In genomic region chr9:133383438-133383837, GRCh38 we compare ENCODE assay signal across 16 cellular contexts. TPM values are rescaled to one million over a fixed set of nuclear protein-coding genes. Genes with fewer than 3 reads are reported as not detected.
DNase-seq lines count a peak whose midpoint lies in the region; ATAC-seq, FAIRE-seq and TF ChIP-seq lines count a peak whose summit lies in the region.
"Had no signal": no experiment of that assay in that cellular context is flagged by ENCODE, and none has a peak within 500 bp of the region (broad histone marks: within the 10 kb centered on the region; RNA-seq: fewer than 3 reads in every experiment).

No MANE protein-coding gene starts in this region.

- no peaks in the 10 kb centered on the region for H3K79me2 ChIP-seq in K562 (ENCODE audit: control insufficient read depth, insufficient read depth, low read length)

- TF ChIP-seq CTCF in HEK293 (tag by site-specific recombination; IDR thresholded peaks at IDR 0.05): no peak
- TF ChIP-seq CTCF in K562 (IDR thresholded peaks at IDR 0.05 in 2 of 3, conservative IDR thresholded peaks at IDR 0.05 in 1 of 3; ENCODE audit: insufficient read depth in 2 of 3, low read depth in 1 of 3, low read length in 3 of 3): no peak

- no peak for TF ChIP-seq EP300 in K562 (IDR thresholded peaks at IDR 0.05; ENCODE audit: low read length)

- intact Hi-C loops in K562 (cut with micrococcal nuclease): no loop called here

- H3K9ac ChIP-seq in K562 (ENCODE audit: insufficient read depth in 1 of 2, low read depth in 2 of 2, low read length in 2 of 2): no peak overlapping the region
- H3K9ac ChIP-seq: BLaER1 had no signal

- POLR2A ChIA-PET in HEK293 (lab: Yijun Ruan, JAX) (interaction anchor here (1.0 kb wide), 1 partner anchor 76 kb away, joined by 3 read pairs; the partner anchor contains the start of gene CACFD1), K562 (lab: Yijun Ruan, JAX) (interaction anchor here (0.6 to 1.7 kb wide), 3 partner anchors 12 to 360 kb away, joined by 3 to 4 read pairs (median 3); no protein-coding TSS in a partner anchor)

- no peak for TF ChIP-seq POLR2A in K562 (conservative IDR thresholded peaks at IDR 0.05)

- in situ Hi-C loops in K562 (cut with MboI): no loop called here

- no peak for DNase-seq in K562 (ENCODE audit: extremely low read depth in 1 of 4, low spot score in 3 of 4)
- no peak for DNase-seq in kidney tubule cell (ENCODE audit: low spot score)
- DNase-seq in globus pallidus (ENCODE audit: low spot score): no peak
- DNase-seq: 8988T, DMS153, DMS79, GDM1, H9, KBM-7 had no signal

- H3K4me1 ChIP-seq in HEK293 (ENCODE audit: control insufficient read depth, insufficient read depth, low read length): peaks cover under 1% of the 10 kb centered on the region
- peaks cover 3 to 16% of the 10 kb centered on the region in 2 experiments; a peak in 3 of 5 replicates for H3K4me1 ChIP-seq in K562 (replicated peaks in 1 of 2; ENCODE audit: control insufficient read depth in 2 of 2, insufficient read depth in 2 of 2, low read length in 2 of 2)
- H3K4me1 ChIP-seq: BLaER1 had no signal

- WGBS in K562 (ENCODE audit: insufficient coverage, low coverage, missing lambda C conversion rate): 0% methylated on average over 3 of the region's 3 CpGs

- H2AFZ ChIP-seq in K562 (ENCODE audit: low read depth, low read length): no peak overlapping the region
- H2AFZ ChIP-seq: GM23338 had no signal

- BruUV-seq in K562 (replicated peaks; lab: Mats Ljungman, UMichigan): no TSS peak

- H3K27ac ChIP-seq in HEK293 (ENCODE audit: extremely low read depth, low read depth, low read length) (no peak overlapping the region), K562 (ENCODE audit: extremely low read depth, low read depth, low read length) (no peak overlapping the region)
- H3K27ac ChIP-seq: BLaER1 had no signal

- H4K20me1 ChIP-seq in K562 (replicated peaks; ENCODE audit: control insufficient read depth, insufficient read depth, low read length): no peaks in the 10 kb centered on the region; the same call in 1 of the 2 replicates
- H4K20me1 ChIP-seq: BLaER1 had no signal

- no peak for FAIRE-seq in K562 (lab: Jason Lieb, UNC)
- FAIRE-seq: GM12892, GM18507 had no signal

- CTCF ChIA-PET in HEK293 (lab: Yijun Ruan, JAX): interaction anchor here (0.7 kb wide), 1 partner anchor 106 kb away, joined by 3 read pairs; no protein-coding TSS in a partner anchor
- CTCF ChIA-PET in K562 (lab: Yijun Ruan, JAX; ENCODE audit: low intra/inter-chr PET ratio): no interaction called here

- H3K36me3 ChIP-seq in HEK293 (ENCODE audit: control insufficient read depth in 2 of 2, insufficient read depth in 1 of 2, low read length in 2 of 2): no peaks in the 10 kb centered on the region
- H3K36me3 ChIP-seq in K562 (ENCODE audit: control insufficient read depth, insufficient read depth, low read length): no peaks in the 10 kb centered on the region
- H3K36me3 ChIP-seq: BLaER1 had no signal

- TF ChIP-seq RAD21 in K562 (CRISPR knock-in tag; conservative IDR thresholded peaks at IDR 0.05 in 1 of 2, IDR thresholded peaks at IDR 0.05 in 1 of 2): no peak

- H3K4me3 ChIP-seq in HEK293 (ENCODE audit: low read depth, low read length) (no peak overlapping the region), K562 (no peak overlapping the region)
- H3K4me3 ChIP-seq: BLaER1, GM23338 had no signal

- H3K27me3 ChIP-seq in K562 (ENCODE audit: control insufficient read depth in 2 of 2, insufficient read depth in 2 of 2, low read length in 2 of 2): peaks cover 9 to 31% of the 10 kb centered on the region in 2 experiments; a peak in 4 of 5 replicates
- H3K27me3 ChIP-seq: BLaER1 had no signal

- no peaks in the 10 kb centered on the region for H3K9me1 ChIP-seq in K562 (ENCODE audit: control insufficient read depth, insufficient read depth, low read length)

- H3K9me3 ChIP-seq in HEK293 (ENCODE audit: control insufficient read depth, insufficient read depth, low read depth, low read length): no peaks in the 10 kb centered on the region
- H3K9me3 ChIP-seq in K562 (replicated peaks; ENCODE audit: control insufficient read depth, insufficient read depth, low read depth, low read length): peaks cover 5% of the 10 kb centered on the region

- H3K4me2 ChIP-seq in K562 (ENCODE audit: insufficient read depth, low read length): no peak overlapping the region
- H3K4me2 ChIP-seq: BLaER1, GM23338 had no signal

- ATAC-seq in K562: no peak
- ATAC-seq: GM23338 had no signal

RNA-seq across cellular contexts. Expression of gene STKLD1, which starts 7.3 kb away (rescaled TPM):
- 1.6 and 2.8 TPM in 2 replicates for total RNA-seq in K562 (2011; cell fraction: chromatin; rRNA removed; ENCODE audit: low replicate concordance)
- total RNA-seq in K562 (2011; cell fraction: nucleolus; rRNA removed): 0.50 and 0.92 TPM in 2 replicates
- total RNA-seq in K562 (2011; cell fraction: nucleoplasm; rRNA removed): 0.69 and 1.3 TPM in 2 replicates
- total RNA-seq in K562 (2014; rRNA removed) (0.53 TPM in 1 of 2 replicates, not detected in the other), K562 (2014; rRNA removed; fragmentation: Illumina TruSeq; extraction: Trizol) (0.19 and 0.36 TPM in 2 replicates), K562 (2015; rRNA removed; fragmentation: Illumina TruSeq; extraction: Trizol) (0.26 and 0.65 TPM in 2 replicates), K562 (2021) (0.20 and 0.33 TPM in 2 replicates)
- polyA plus RNA-seq in K562 (2011; rRNA removed) (0.60 and 1.2 TPM in 2 replicates), K562 (2014; fragmentation: Illumina TruSeq; extraction: Trizol) (0.25 and 1.0 TPM in 2 replicates), K562 (2014; fragmentation: Nextera tagmentation; extraction: Ambion mirVana) (under 1 TPM in 1 of 2 experiments, not detected in 1; 0.10 TPM), K562 (2014; rRNA removed) (0.13 and 0.61 TPM in 2 replicates)
- 0.60 and 0.85 TPM in 2 replicates for polyA plus RNA-seq in K562 (2011; cell fraction: cytosol; rRNA removed)
- polyA plus RNA-seq in K562 (2011; cell fraction: nucleus; rRNA removed): 0.60 and 0.86 TPM in 2 replicates
- 0.82 and 1.7 TPM in 2 replicates for polyA plus RNA-seq in K562 (2012)
- 0.39 and 0.81 TPM in 2 replicates for polyA minus RNA-seq in K562 (2011; rRNA and poly(A)+ RNA removed)
- 0.86 TPM in 1 of 2 replicates, not detected in the other for polyA minus RNA-seq in K562 (2011; cell fraction: cytosol; rRNA and poly(A)+ RNA removed)
- polyA minus RNA-seq in K562 (2011; cell fraction: nucleus; rRNA and poly(A)+ RNA removed): 0.27 and 0.44 TPM in 2 replicates
- total RNA-seq: GM23338, HT-29 had no signal
- polyA plus RNA-seq: CD14-positive monocyte had no signal

RNA-seq across cellular contexts. Expression of gene SURF4, which starts 7.6 kb away (rescaled TPM):
- total RNA-seq in K562 (2011; cell fraction: chromatin; rRNA removed; ENCODE audit: low replicate concordance): 165 and 371 TPM in 2 replicates
- total RNA-seq in K562 (2011; cell fraction: nucleolus; rRNA removed): 360 and 416 TPM in 2 replicates
- 387 and 460 TPM in 2 replicates for total RNA-seq in K562 (2011; cell fraction: nucleoplasm; rRNA removed)
- total RNA-seq in K562 (2014; rRNA removed): 158 and 200 TPM in 2 replicates
- total RNA-seq in K562 (2014; rRNA removed; fragmentation: Illumina TruSeq; extraction: Trizol): 110 and 137 TPM in 2 replicates
- total RNA-seq in K562 (2015; rRNA removed; fragmentation: Illumina TruSeq; extraction: Trizol): 128 and 130 TPM in 2 replicates
- total RNA-seq in K562 (2021): 175 and 181 TPM in 2 replicates
- polyA plus RNA-seq in K562 (2011; rRNA removed): 174 and 176 TPM in 2 replicates
- polyA plus RNA-seq in K562 (2011; cell fraction: cytosol; rRNA removed): 241 and 245 TPM in 2 replicates
- polyA plus RNA-seq in K562 (2011; cell fraction: nucleus; rRNA removed): 131 and 161 TPM in 2 replicates
- 137 and 203 TPM in 2 replicates for polyA plus RNA-seq in K562 (2012)
- 144 and 148 TPM in 2 replicates for polyA plus RNA-seq in K562 (2014; fragmentation: Illumina TruSeq; extraction: Trizol)
- polyA plus RNA-seq in K562 (2014; fragmentation: Nextera tagmentation; extraction: Ambion mirVana): 10 to 100 TPM in 1 of 2 experiments, 1 to 10 TPM in 1; 8.4 to 13.5 TPM
- 116 and 147 TPM in 2 replicates for polyA plus RNA-seq in K562 (2014; rRNA removed)
- polyA minus RNA-seq in K562 (2011; rRNA and poly(A)+ RNA removed): 117 and 140 TPM in 2 replicates
- 116 and 143 TPM in 2 replicates for polyA minus RNA-seq in K562 (2011; cell fraction: cytosol; rRNA and poly(A)+ RNA removed)
- 25.7 and 40.3 TPM in 2 replicates for polyA minus RNA-seq in K562 (2011; cell fraction: nucleus; rRNA and poly(A)+ RNA removed)

RNA-seq across cellular contexts. Expression of gene SURF2, which starts 27.1 kb away (rescaled TPM):
- total RNA-seq in K562 (2011; cell fraction: chromatin; rRNA removed; ENCODE audit: low replicate concordance): 2.1 and 4.8 TPM in 2 replicates
- total RNA-seq in K562 (2011; cell fraction: nucleolus; rRNA removed): 5.7 and 6.1 TPM in 2 replicates
- total RNA-seq in K562 (2011; cell fraction: nucleoplasm; rRNA removed): 3.4 and 7.6 TPM in 2 replicates
- 82.5 and 83.0 TPM in 2 replicates for total RNA-seq in K562 (2014; rRNA removed)
- 18.6 and 19.8 TPM in 2 replicates for total RNA-seq in K562 (2014; rRNA removed; fragmentation: Illumina TruSeq; extraction: Trizol)
- total RNA-seq in K562 (2015; rRNA removed; fragmentation: Illumina TruSeq; extraction: Trizol): 37.0 and 37.3 TPM in 2 replicates
- total RNA-seq in K562 (2021): 38.3 and 43.3 TPM in 2 replicates
- polyA plus RNA-seq in K562 (2011; rRNA removed): 7.3 and 9.7 TPM in 2 replicates
- polyA plus RNA-seq in K562 (2011; cell fraction: cytosol; rRNA removed): 11.8 and 44.2 TPM in 2 replicates
- 6.8 and 14.0 TPM in 2 replicates for polyA plus RNA-seq in K562 (2011; cell fraction: nucleus; rRNA removed)
- 30.9 and 47.7 TPM in 2 replicates for polyA plus RNA-seq in K562 (2012)
- 21.3 and 32.2 TPM in 2 replicates for polyA plus RNA-seq in K562 (2014; fragmentation: Illumina TruSeq; extraction: Trizol)
- 10 to 100 TPM in 1 of 2 experiments, 1 to 10 TPM in 1; 5.5 to 10.2 TPM for polyA plus RNA-seq in K562 (2014; fragmentation: Nextera tagmentation; extraction: Ambion mirVana)
- 52.4 and 58.9 TPM in 2 replicates for polyA plus RNA-seq in K562 (2014; rRNA removed)
- polyA minus RNA-seq in K562 (2011; rRNA and poly(A)+ RNA removed): 7.6 TPM in 2 replicates
- 10.3 and 16.3 TPM in 2 replicates for polyA minus RNA-seq in K562 (2011; cell fraction: cytosol; rRNA and poly(A)+ RNA removed)
- polyA minus RNA-seq in K562 (2011; cell fraction: nucleus; rRNA and poly(A)+ RNA removed): 4.1 and 4.2 TPM in 2 replicates

RNA-seq across cellular contexts. Expression of gene SURF1, which starts 27.2 kb away (rescaled TPM):
- 14.8 and 38.0 TPM in 2 replicates for total RNA-seq in K562 (2011; cell fraction: chromatin; rRNA removed; ENCODE audit: low replicate concordance)
- total RNA-seq in K562 (2011; cell fraction: nucleolus; rRNA removed): 35.1 and 38.5 TPM in 2 replicates
- total RNA-seq in K562 (2011; cell fraction: nucleoplasm; rRNA removed): 27.0 and 30.6 TPM in 2 replicates
- total RNA-seq in K562 (2014; rRNA removed): 17.9 and 20.8 TPM in 2 replicates
- 20.9 and 21.2 TPM in 2 replicates for total RNA-seq in K562 (2014; rRNA removed; fragmentation: Illumina TruSeq; extraction: Trizol)
- total RNA-seq in K562 (2015; rRNA removed; fragmentation: Illumina TruSeq; extraction: Trizol): 15.5 and 16.6 TPM in 2 replicates
- total RNA-seq in K562 (2021): 26.7 and 26.8 TPM in 2 replicates
- 28.6 and 29.8 TPM in 2 replicates for polyA plus RNA-seq in K562 (2011; rRNA removed)
- polyA plus RNA-seq in K562 (2011; cell fraction: cytosol; rRNA removed): 20.7 and 21.2 TPM in 2 replicates
- polyA plus RNA-seq in K562 (2011; cell fraction: nucleus; rRNA removed): 52.8 and 56.6 TPM in 2 replicates
- polyA plus RNA-seq in K562 (2012): 23.6 and 38.1 TPM in 2 replicates
- 19.1 and 22.2 TPM in 2 replicates for polyA plus RNA-seq in K562 (2014; fragmentation: Illumina TruSeq; extraction: Trizol)
- 10 to 100 TPM; 16.1 to 16.3 TPM for polyA plus RNA-seq in K562 (2014; fragmentation: Nextera tagmentation; extraction: Ambion mirVana)
- polyA plus RNA-seq in K562 (2014; rRNA removed): 30.4 and 31.3 TPM in 2 replicates
- polyA minus RNA-seq in K562 (2011; rRNA and poly(A)+ RNA removed): 10.4 and 13.1 TPM in 2 replicates
- polyA minus RNA-seq in K562 (2011; cell fraction: cytosol; rRNA and poly(A)+ RNA removed): 6.1 and 6.4 TPM in 2 replicates
- 7.0 and 9.7 TPM in 2 replicates for polyA minus RNA-seq in K562 (2011; cell fraction: nucleus; rRNA and poly(A)+ RNA removed)

RNA-seq across cellular contexts. Expression of gene REXO4, which starts 34.4 kb away (rescaled TPM):
- 33.3 and 49.1 TPM in 2 replicates for total RNA-seq in K562 (2011; cell fraction: chromatin; rRNA removed; ENCODE audit: low replicate concordance)
- total RNA-seq in K562 (2011; cell fraction: nucleolus; rRNA removed): 33.0 and 38.9 TPM in 2 replicates
- 25.6 and 35.8 TPM in 2 replicates for total RNA-seq in K562 (2011; cell fraction: nucleoplasm; rRNA removed)
- total RNA-seq in K562 (2014; rRNA removed) (70.5 and 72.9 TPM in 2 replicates), K562 (2014; rRNA removed; fragmentation: Illumina TruSeq; extraction: Trizol) (19.6 and 21.6 TPM in 2 replicates), K562 (2015; rRNA removed; fragmentation: Illumina TruSeq; extraction: Trizol) (31.1 and 31.3 TPM in 2 replicates), K562 (2021) (56.4 and 57.9 TPM in 2 replicates)
- polyA plus RNA-seq in K562 (2011; rRNA removed) (23.9 and 29.2 TPM in 2 replicates), K562 (2014; fragmentation: Illumina TruSeq; extraction: Trizol) (40.9 and 45.1 TPM in 2 replicates), K562 (2014; fragmentation: Nextera tagmentation; extraction: Ambion mirVana) (1 to 10 TPM; 3.4 to 5.0 TPM), K562 (2014; rRNA removed) (58.8 and 62.3 TPM in 2 replicates)
- 26.2 and 39.1 TPM in 2 replicates for polyA plus RNA-seq in K562 (2011; cell fraction: cytosol; rRNA removed)
- 19.8 and 27.2 TPM in 2 replicates for polyA plus RNA-seq in K562 (2011; cell fraction: nucleus; rRNA removed)
- 22.0 and 39.1 TPM in 2 replicates for polyA plus RNA-seq in K562 (2012)
- 22.5 and 31.4 TPM in 2 replicates for polyA minus RNA-seq in K562 (2011; rRNA and poly(A)+ RNA removed)
- 17.9 and 24.8 TPM in 2 replicates for polyA minus RNA-seq in K562 (2011; cell fraction: cytosol; rRNA and poly(A)+ RNA removed)
- polyA minus RNA-seq in K562 (2011; cell fraction: nucleus; rRNA and poly(A)+ RNA removed): 13.6 and 16.7 TPM in 2 replicates

Comparison
In these comparisons a context has a peak if more than half of its experiments do, and no peak if none do; other contexts are left out.
1. Of the 44 proteins assayed by ChIP-seq in both K562 and HEK293: peak only in K562: none; only in HEK293: ZNF133, ZNF175, ZNF311, ZNF398 and ZNF785; in both: none; in neither: 39.